ENCODE assay signal across 17 cellular contexts in genomic region chr2:12737226-12738111, GRCh38. TPM values are rescaled to one million over a fixed set of nuclear protein-coding genes. Genes with fewer than 3 reads are reported as not detected.
A peak's percentile ranks its signal among the peaks of the same experiment; 100 is the strongest.
DNase-seq lines count a peak whose midpoint lies in the region; ATAC-seq and TF ChIP-seq lines count a peak whose summit lies in the region.
"Had no signal": no experiment of that assay in that cellular context is flagged by ENCODE, and none has a peak within 500 bp of the region (broad histone marks: within the 10 kb centered on the region; RNA-seq: fewer than 3 reads in every experiment).

No MANE protein-coding gene starts in this region.

- H3K9me3 ChIP-seq in mesodermal cell (ENCODE audit: control insufficient read depth, low read length) (no peaks in the 10 kb centered on the region), tibial nerve (no peaks in the 10 kb centered on the region)

- no peak for TF ChIP-seq POLR2A in tibial nerve (IDR thresholded peaks at IDR 0.05)

- TF ChIP-seq CTCF in tibial nerve (IDR thresholded peaks at IDR 0.05) = no peak

- H3K4me1 ChIP-seq in mesodermal cell (ENCODE audit: control insufficient read depth, insufficient read depth, low read length, poor library complexity, severe bottlenecking) (peaks cover 28% of the 10 kb centered on the region), tibial nerve (peaks cover 0 to 88% (median 34%) of the 10 kb centered on the region in 4 donors)

- H3K27ac ChIP-seq in mesodermal cell (ENCODE audit: low read depth, low read length, severe bottlenecking) = peak overlapping the region; percentile 13
- H3K27ac ChIP-seq in tibial nerve = peak overlapping the region; percentile 70 to 96 (median 82)

- 94 to 100% methylated on average over 7 to 9 of the region's 13 CpGs for WGBS in mesodermal cell (ENCODE audit: insufficient coverage in 2 of 2), 2 experiments
- 71 to 73% methylated on average over 13 of the region's 13 CpGs for WGBS in tibial nerve, 2 donors

- H3K9me3 Mint-ChIP-seq in activated naive CD8-positive, alpha-beta T cell (ENCODE audit: low read depth) = no peaks in the 10 kb centered on the region
- H3K9me3 Mint-ChIP-seq in activated naive CD8-positive, alpha-beta T cell treated with anti-CD3 and anti-CD28 coated beads, Interleukin-2, amount 50 U/mL, for 24 hours = no peaks in the 10 kb centered on the region
- H3K9me3 Mint-ChIP-seq in activated naive CD8-positive, alpha-beta T cell treated with anti-CD3 and anti-CD28 coated beads for 36 hours = no peaks in the 10 kb centered on the region
- H3K9me3 Mint-ChIP-seq: activated T-cell treated with anti-CD3 and anti-CD28 coated beads, Interleukin-2, amount 50 U/mL, for 4 hours; GM23338; stimulated activated naive B cell treated with anti-CD40 and anti-IgM and Interleukin-4, amounts not matched to agents 10 μg/mL and 1 μg/mL and 100 μg/mL, for 72 hours had no signal

- peak overlapping the region; percentile 23 for H3K27ac Mint-ChIP-seq in activated naive CD8-positive, alpha-beta T cell
- H3K27ac Mint-ChIP-seq in activated naive CD8-positive, alpha-beta T cell treated with anti-CD3 and anti-CD28 coated beads, Interleukin-2, amount 50 U/mL, for 24 hours = no peak overlapping the region
- H3K27ac Mint-ChIP-seq in activated naive CD8-positive, alpha-beta T cell treated with anti-CD3 and anti-CD28 coated beads for 36 hours = peak overlapping the region; percentile 36
- H3K27ac Mint-ChIP-seq: GM23338; stimulated activated naive B cell treated with anti-CD40 and anti-IgM and Interleukin-4, amounts not matched to agents 10 μg/mL and 1 μg/mL and 100 μg/mL, for 72 hours had no signal

- ATAC-seq in activated naive CD8-positive, alpha-beta T cell treated with anti-CD3 and anti-CD28 coated beads, Interleukin-2, amount 50 U/mL, for 24 hours = no peak
- ATAC-seq in GM18519 (IDR thresholded peaks at IDR 0.05; ENCODE audit: low FRiP score, unreplicated experiment) = no peak
- ATAC-seq: activated T-cell treated with anti-CD3 and anti-CD28 coated beads, Interleukin-2, amount 50 U/mL, for 4 hours; GM23338; stimulated activated naive B cell treated with anti-CD40 and anti-IgM and Interleukin-4, amounts not matched to agents 10 μg/mL and 1 μg/mL and 100 μg/mL, for 72 hours had no signal

- TF ChIP-seq EP300 in tibial nerve (IDR thresholded peaks at IDR 0.05) = no peak

- no peaks in the 10 kb centered on the region for H3K27me3 Mint-ChIP-seq in activated naive CD8-positive, alpha-beta T cell
- H3K27me3 Mint-ChIP-seq in activated naive CD8-positive, alpha-beta T cell treated with anti-CD3 and anti-CD28 coated beads, Interleukin-2, amount 50 U/mL, for 24 hours = no peaks in the 10 kb centered on the region
- no peaks in the 10 kb centered on the region for H3K27me3 Mint-ChIP-seq in activated naive CD8-positive, alpha-beta T cell treated with anti-CD3 and anti-CD28 coated beads for 36 hours
- H3K27me3 Mint-ChIP-seq: stimulated activated naive B cell treated with anti-CD40 and anti-IgM and Interleukin-4, amounts not matched to agents 10 μg/mL and 1 μg/mL and 100 μg/mL, for 72 hours had no signal

- H3K36me3 ChIP-seq in mesodermal cell (ENCODE audit: control insufficient read depth, insufficient read depth, low read length) (peaks cover 89% of the 10 kb centered on the region), tibial nerve (peaks cover 0 to 45% (median 0%) of the 10 kb centered on the region in 3 donors)

- peaks cover 13% of the 10 kb centered on the region for H3K36me3 Mint-ChIP-seq in activated naive CD8-positive, alpha-beta T cell
- peaks cover 21% of the 10 kb centered on the region for H3K36me3 Mint-ChIP-seq in activated naive CD8-positive, alpha-beta T cell treated with anti-CD3 and anti-CD28 coated beads, Interleukin-2, amount 50 U/mL, for 24 hours (ENCODE audit: low read depth)
- peaks cover 11% of the 10 kb centered on the region for H3K36me3 Mint-ChIP-seq in activated naive CD8-positive, alpha-beta T cell treated with anti-CD3 and anti-CD28 coated beads for 36 hours

- peaks cover 39% of the 10 kb centered on the region for H3K4me1 Mint-ChIP-seq in activated naive CD8-positive, alpha-beta T cell (ENCODE audit: low read depth)
- H3K4me1 Mint-ChIP-seq in activated naive CD8-positive, alpha-beta T cell treated with anti-CD3 and anti-CD28 coated beads, Interleukin-2, amount 50 U/mL, for 24 hours = peaks cover 6% of the 10 kb centered on the region
- H3K4me1 Mint-ChIP-seq in activated naive CD8-positive, alpha-beta T cell treated with anti-CD3 and anti-CD28 coated beads for 36 hours = peaks cover 31% of the 10 kb centered on the region
- H3K4me1 Mint-ChIP-seq: GM23338 had no signal

- no peaks in the 10 kb centered on the region for H3K27me3 ChIP-seq in tibial nerve

- DNase-seq in activated naive CD8-positive, alpha-beta T cell treated with anti-CD3 and anti-CD28 coated beads, Interleukin-2, amount 50 U/mL, for 24 hours = no peak
- no peak for DNase-seq in activated naive CD8-positive, alpha-beta T cell treated with anti-CD3 and anti-CD28 coated beads for 36 hours
- DNase-seq in tibial nerve (ENCODE audit: low spot score in 2 of 2) = no peak
- no peak for DNase-seq in activated CD8-positive, alpha-beta memory T cell treated with anti-CD3 and anti-CD28 coated beads for 24 hours
- DNase-seq in GM03348 (ENCODE audit: low spot score) = no peak
- DNase-seq: activated CD4-positive, alpha-beta T cell treated with anti-CD3 and anti-CD28 coated beads, Interleukin-2, amount 50 U/mL, for 1 hour; activated T-cell treated with anti-CD3 and anti-CD28 coated beads, Interleukin-2, amount 50 U/mL, for 4 hours; hippocampal formation; NCI-H1048; NCI-H2107; NCI-H748 treated with DMSO at 0.1 percent for 48 hours; RPMI8226; stimulated activated naive B cell treated with anti-CD40 and anti-IgM and Interleukin-4, amounts not matched to agents 10 μg/mL and 1 μg/mL and 100 μg/mL, for 72 hours had no signal

- H3K4me3 ChIP-seq in mesodermal cell (ENCODE audit: extremely low read depth, insufficient read depth, low read length, poor library complexity, severe bottlenecking) (no peak overlapping the region), tibial nerve (no peak overlapping the region)
- H3K4me3 ChIP-seq: GM23338 had no signal

- no peak overlapping the region for H3K4me3 Mint-ChIP-seq in activated naive CD8-positive, alpha-beta T cell
- H3K4me3 Mint-ChIP-seq in activated naive CD8-positive, alpha-beta T cell treated with anti-CD3 and anti-CD28 coated beads, Interleukin-2, amount 50 U/mL, for 24 hours = no peak overlapping the region
- H3K4me3 Mint-ChIP-seq in activated naive CD8-positive, alpha-beta T cell treated with anti-CD3 and anti-CD28 coated beads for 36 hours = no peak overlapping the region
- H3K4me3 Mint-ChIP-seq: activated T-cell treated with anti-CD3 and anti-CD28 coated beads, Interleukin-2, amount 50 U/mL, for 4 hours; GM23338; stimulated activated naive B cell treated with anti-CD40 and anti-IgM and Interleukin-4, amounts not matched to agents 10 μg/mL and 1 μg/mL and 100 μg/mL, for 72 hours had no signal

RNA-seq across cellular contexts. Expression of gene TRIB2, which starts 20.7 kb away (rescaled TPM):
- 1 to 10 TPM; 5.0 to 5.1 TPM for total RNA-seq in activated naive CD8-positive, alpha-beta T cell treated with anti-CD3 and anti-CD28 coated beads for 36 hours
- 91.9 TPM for polyA plus RNA-seq in mesodermal cell (2013, experiment 1 of 2)
- polyA plus RNA-seq in mesodermal cell (2013, experiment 2 of 2) = 78.5 TPM
- total RNA-seq in tibial nerve = 100 to 1,000 TPM; 182 to 554 (median 315) TPM

Comparison
In these comparisons a context has a peak if more than half of its experiments do, and no peak if none do; other contexts are left out.
1. RNA of gene TRIB2, which starts 20.7 kb away (total RNA-seq): 182 to 554 TPM in tibial nerve; 5.0 to 5.1 TPM in activated naive CD8-positive, alpha-beta T cell treated with anti-CD3 and anti-CD28 coated beads for 36 hours; every median in the first group is over 10 times any median in the second.